ENCODE assay signal across 9 cellular contexts in genomic region chr2:85547089-85547858, GRCh38. TPM values are rescaled to one million over a fixed set of nuclear protein-coding genes. Genes with fewer than 3 reads are reported as not detected.
A peak's percentile ranks its signal among the peaks of the same experiment; 100 is the strongest.
DNase-seq lines count a peak whose midpoint lies in the region; ATAC-seq and TF ChIP-seq lines count a peak whose summit lies in the region.
"Had no signal": no experiment of that assay in that cellular context is flagged by ENCODE, and none has a peak within 500 bp of the region (broad histone marks: within the 10 kb centered on the region; RNA-seq: fewer than 3 reads in every experiment).

No MANE protein-coding gene starts in this region.

- TF ChIP-seq CTCF in A673 (conservative IDR thresholded peaks at IDR 0.05; ENCODE audit: low read depth, low read length) (no peak), WTC11 (IDR thresholded peaks at IDR 0.05) (no peak)

- H3K4me3 ChIP-seq in A673 (ENCODE audit: low read depth, low read length, poor library complexity, severe bottlenecking): no peak overlapping the region
- H3K4me3 ChIP-seq: Peyer's patch had no signal

- no TSS peak for BruUV-seq in A673 (replicated peaks; lab: Mats Ljungman, UMichigan)

- H3K4me1 ChIP-seq in A673 (ENCODE audit: insufficient read depth, low read length, poor library complexity, severe bottlenecking): peaks cover 23% of the 10 kb centered on the region

- no peaks in the 10 kb centered on the region for H3K9me3 ChIP-seq in A673 (ENCODE audit: low read depth, low read length, poor library complexity, severe bottlenecking)
- H3K9me3 ChIP-seq: Peyer's patch had no signal

- peak overlapping the region; percentile 35 for H3K27ac ChIP-seq in A673 (ENCODE audit: low read depth, low read length, poor library complexity, severe bottlenecking)
- H3K27ac ChIP-seq: Peyer's patch had no signal

- H3K36me3 Mint-ChIP-seq in WTC11: peaks cover 61% of the 10 kb centered on the region

- H3K9me3 Mint-ChIP-seq in WTC11: no peaks in the 10 kb centered on the region

- intact Hi-C loops in A673 (cut with micrococcal nuclease; ENCODE audit: unreplicated experiment): loop anchor here (10.0 kb wide), 1 partner anchor 222 kb away; the partner anchor contains the start of gene TGOLN2
- intact Hi-C loops in left colon (cut with DNase I, micrococcal nuclease): no loop called here

- H3K27me3 ChIP-seq in A673 (replicated peaks; ENCODE audit: insufficient read depth, low read depth, low read length, poor library complexity): no peaks in the 10 kb centered on the region
- H3K27me3 ChIP-seq: Peyer's patch had no signal

- no peak overlapping the region for H3K4me3 Mint-ChIP-seq in WTC11

- H3K27ac Mint-ChIP-seq in WTC11: peak overlapping the region; percentile 87

- H3K4me1 Mint-ChIP-seq in WTC11: peaks cover 28% of the 10 kb centered on the region

- ATAC-seq in WTC11: no peak; the same call in 1 of the 2 replicates
- peak; percentile 14 for ATAC-seq in left colon
- ATAC-seq in HG03565 (IDR thresholded peaks at IDR 0.05; ENCODE audit: unreplicated experiment): no peak
- ATAC-seq in HG02763 (IDR thresholded peaks at IDR 0.05; ENCODE audit: unreplicated experiment): no peak

- POLR2A ChIA-PET in A673 (lab: Charles Lee; ENCODE audit: low non-redundant PET) (interaction anchor here (0.7 kb wide), 2 partner anchors 48 to 151 kb away, joined by 3 read pairs; partner anchors contain the start of gene RNF181), WTC11 (lab: Charles Lee) (interaction anchor here (2.2 to 2.7 kb wide), 3 partner anchors 8 to 128 kb away, joined by 10 to 15 read pairs (median 14); partner anchors contain the start of genes MAT2A and SH2D6)

- no peak for DNase-seq in A673 (ENCODE audit: low spot score)
- DNase-seq in WTC11 (ENCODE audit: low spot score): no peak
- no peak for DNase-seq in left colon
- DNase-seq in DMS79 treated with DMSO at 0.1 percent for 48 hours (lab: John Stamatoyannopoulos, UW): no peak
- DNase-seq in dermis blood vessel endothelial cell: no peak
- DNase-seq: Peyer's patch had no signal

- CTCF ChIA-PET in A673 (lab: Charles Lee): no interaction called here
- CTCF ChIA-PET in WTC11 (lab: Charles Lee): interaction anchor here (1.5 to 3.8 kb wide), 2 partner anchors 127 to 156 kb away, joined by 5 to 24 read pairs; partner anchors contain the start of gene SH2D6

- H3K36me3 ChIP-seq in A673 (ENCODE audit: insufficient read depth, low read length, poor library complexity, severe bottlenecking): peaks cover 74% of the 10 kb centered on the region

- no peaks in the 10 kb centered on the region for H3K27me3 Mint-ChIP-seq in WTC11 (ENCODE audit: low read depth)

- peak; percentile 16 for TF ChIP-seq POLR2A in GM19193 (IDR thresholded peaks at IDR 0.05; ENCODE audit: extremely low read depth, insufficient read depth, insufficient read length)

TF ChIP-seq in WTC11, 78 proteins besides CTCF, POLR2A, EP300 and RAD21:
- TF ChIP-seq TEAD4 (CRISPR knock-in tag; IDR thresholded peaks at IDR 0.05): no peak
- no peak for TF ChIP-seq TP53 (CRISPR knock-in tag; IDR thresholded peaks at IDR 0.05)
- TF ChIP-seq CBFB (CRISPR knock-in tag; IDR thresholded peaks at IDR 0.05; ENCODE audit: low read depth): no peak
- TF ChIP-seq PRRX2 (CRISPR knock-in tag; IDR thresholded peaks at IDR 0.05): peak; percentile 74; the same call in 1 of the 2 replicates
- TF ChIP-seq ZNF425 (CRISPR knock-in tag; conservative IDR thresholded peaks at IDR 0.05): peak; percentile 53; the same call in 1 of the 2 replicates
- no peak for TF ChIP-seq RORB (CRISPR knock-in tag; IDR thresholded peaks at IDR 0.05)
- TF ChIP-seq ZNF512 (CRISPR knock-in tag; IDR thresholded peaks at IDR 0.05; ENCODE audit: borderline replicate concordance): 0 out of 2 replicates have a peak, but pooled peaks have one; percentile 32

RNA-seq across cellular contexts. Expression of gene MAT2A, which starts 8.3 kb away (rescaled TPM):
- 355 and 408 TPM in 2 replicates for total RNA-seq in A673 (2021)
- total RNA-seq in WTC11 (2021): 208 to 222 TPM (median 208 TPM) in 3 replicates
- 100 to 1,000 TPM; 147 to 173 TPM for total RNA-seq in left colon
- 64.3 and 89.6 TPM in 2 replicates for total RNA-seq in dermis blood vessel endothelial cell

RNA-seq across cellular contexts. Expression of gene GGCX, which starts 14.0 kb away (rescaled TPM):
- total RNA-seq in A673 (2021): 60.5 and 61.8 TPM in 2 replicates
- 40.9 to 42.9 TPM (median 41.4 TPM) in 3 replicates for total RNA-seq in WTC11 (2021)
- 10 to 100 TPM; 25.1 to 27.8 TPM for total RNA-seq in left colon
- 57.3 and 58.7 TPM in 2 replicates for total RNA-seq in dermis blood vessel endothelial cell

RNA-seq across cellular contexts. Expression of gene VAMP8, which starts 30.1 kb away (rescaled TPM):
- total RNA-seq in A673 (2021): not detected in 2 replicates
- 48.8 to 55.4 TPM (median 52.0 TPM) in 3 replicates for total RNA-seq in WTC11 (2021)
- 100 to 1,000 TPM; 268 to 282 TPM for total RNA-seq in left colon
- total RNA-seq in dermis blood vessel endothelial cell: 6.8 and 7.5 TPM in 2 replicates

RNA-seq across cellular contexts. Expression of gene VAMP5, which starts 37.0 kb away (rescaled TPM):
- total RNA-seq in A673 (2021) (2.1 and 3.8 TPM in 2 replicates), WTC11 (2021) (6.3 to 7.4 TPM (median 7.0 TPM) in 3 replicates), left colon (10 to 100 TPM; 20.1 to 20.4 TPM), dermis blood vessel endothelial cell (45.3 and 132 TPM in 2 replicates)

RNA-seq across cellular contexts. Expression of gene RNF181, which starts 48.3 kb away (rescaled TPM):
- total RNA-seq in A673 (2021): 78.5 and 99.1 TPM in 2 replicates
- total RNA-seq in WTC11 (2021): 95.4 to 108 TPM (median 102 TPM) in 3 replicates
- 10 to 100 TPM; 78.8 to 84.2 TPM for total RNA-seq in left colon
- total RNA-seq in dermis blood vessel endothelial cell: 151 and 208 TPM in 2 replicates
